25 cellular contexts compared by ENCODE assay signal in genomic region chr15:68445351-68445750, GRCh38.
"Had no signal": no experiment of that assay in that cellular context is flagged by ENCODE, and none has a peak within 500 bp of the region (broad histone marks: within the 10 kb centered on the region; RNA-seq: fewer than 3 reads in every experiment).

No MANE protein-coding gene starts in this region.

- H3K27ac Mint-ChIP-seq: activated naive CD4-positive, alpha-beta T cell treated with anti-CD3 and anti-CD28 coated beads, Interleukin-2, amount 50 U/mL, for 24 hours; activated naive CD8-positive, alpha-beta T cell treated with anti-CD3 and anti-CD28 coated beads, Interleukin-2, amount 50 U/mL, for 24 hours; activated T-helper 2 cell treated with anti-CD3 and anti-CD28 coated beads, Interferon-gamma antibody, Interleukin-2, Interleukin-4, amounts not matched to agents 10 μg/mL and 5 μg/mL and 100 μg/mL, durations not matched to agents 14 hours and 24 hours and 36 hours; immature natural killer cell; natural killer cell treated with Interleukin-12 subunit alpha and Interleukin-12 subunit beta and Interleukin-15 and Interleukin-18, amount 100 ng/mL, for 72 hours; T-helper 1 cell treated with Interleukin-12 subunit alpha and Interleukin-12 subunit beta and Interleukin-4 antibody, amounts not matched to agents 30 μg/mL and 1 μg/mL, for 36 hours had no signal

- H3K36me3 Mint-ChIP-seq: activated naive CD4-positive, alpha-beta T cell treated with anti-CD3 and anti-CD28 coated beads, Interleukin-2, amount 50 U/mL, for 24 hours; natural killer cell treated with Interleukin-12 subunit alpha and Interleukin-12 subunit beta and Interleukin-15 and Interleukin-18, amount 100 ng/mL, for 72 hours had no signal

- ATAC-seq: activated naive CD8-positive, alpha-beta T cell treated with anti-CD3 and anti-CD28 coated beads, Interleukin-2, amount 50 U/mL, for 24 hours; gastrocnemius medialis; left lung; lower lobe of right lung; mucosa of descending colon; natural killer cell treated with Interleukin-12 subunit alpha and Interleukin-12 subunit beta and Interleukin-15 and Interleukin-18, amount 100 ng/mL, for 72 hours; sciatic nerve; stimulated activated naive CD8-positive, alpha-beta T cell treated with anti-CD3 and anti-CD28 coated beads, Interleukin-15, Interleukin-2, amounts not matched to agents 100 U/mL and 50 U/mL, for 24 hours had no signal

- FAIRE-seq: bronchial epithelial cell, TTC549 had no signal

- H3K4me3 Mint-ChIP-seq: activated naive CD4-positive, alpha-beta T cell treated with anti-CD3 and anti-CD28 coated beads, Interleukin-2, amount 50 U/mL, for 24 hours; activated naive CD8-positive, alpha-beta T cell treated with anti-CD3 and anti-CD28 coated beads, Interleukin-2, amount 50 U/mL, for 24 hours; central memory CD8-positive, alpha-beta T cell; immature natural killer cell; natural killer cell treated with Interleukin-12 subunit alpha and Interleukin-12 subunit beta and Interleukin-15 and Interleukin-18, amount 100 ng/mL, for 72 hours; T-helper 1 cell treated with Interleukin-12 subunit alpha and Interleukin-12 subunit beta and Interleukin-4 antibody, amounts not matched to agents 30 μg/mL and 1 μg/mL, for 36 hours had no signal

- H3K4me1 Mint-ChIP-seq: activated naive CD4-positive, alpha-beta T cell treated with anti-CD3 and anti-CD28 coated beads, Interleukin-2, amount 50 U/mL, for 24 hours; activated naive CD8-positive, alpha-beta T cell treated with anti-CD3 and anti-CD28 coated beads, Interleukin-2, amount 50 U/mL, for 24 hours; central memory CD8-positive, alpha-beta T cell; immature natural killer cell had no signal

- H3K9me3 Mint-ChIP-seq: activated naive CD4-positive, alpha-beta T cell treated with anti-CD3 and anti-CD28 coated beads, Interleukin-2, amount 50 U/mL, for 24 hours; activated naive CD8-positive, alpha-beta T cell treated with anti-CD3 and anti-CD28 coated beads, Interleukin-2, amount 50 U/mL, for 24 hours; activated T-helper 2 cell treated with anti-CD3 and anti-CD28 coated beads, Interferon-gamma antibody, Interleukin-2, Interleukin-4, amounts not matched to agents 10 μg/mL and 5 μg/mL and 100 μg/mL, durations not matched to agents 14 hours and 24 hours and 36 hours; central memory CD8-positive, alpha-beta T cell; immature natural killer cell; natural killer cell treated with Interleukin-12 subunit alpha and Interleukin-12 subunit beta and Interleukin-15 and Interleukin-18, amount 100 ng/mL, for 72 hours; T-helper 1 cell treated with Interleukin-12 subunit alpha and Interleukin-12 subunit beta and Interleukin-4 antibody, amounts not matched to agents 30 μg/mL and 1 μg/mL, for 36 hours had no signal

- DNase-seq: activated CD4-positive, alpha-beta T cell treated with anti-CD3 and anti-CD28 coated beads for 4 hours; activated CD4-positive, alpha-beta T cell treated with anti-CD3 and anti-CD28 coated beads, Interleukin-2, amount 50 U/mL, for 4 hours; activated naive CD8-positive, alpha-beta T cell treated with anti-CD3 and anti-CD28 coated beads, Interleukin-2, amount 50 U/mL, for 24 hours; activated T-cell treated with anti-CD3 and anti-CD28 coated beads, Interleukin-2, amount 50 U/mL, for 48 hours; effector CD8-positive, alpha-beta T cell; gastrocnemius medialis; immature natural killer cell; kidney glomerular epithelial cell; left lung; lower lobe of right lung; mucosa of descending colon; stimulated activated CD4-positive, alpha-beta T cell treated with anti-CD3 and anti-CD28 coated beads, Interleukin-12 subunit alpha, Interleukin-12 subunit beta, amount 100 ng/mL, for 4 hours; stimulated activated CD4-positive, alpha-beta T cell treated with anti-CD3 and anti-CD28 coated beads, Interleukin-4, amount 100 ng/mL, for 1 hour; stimulated activated naive CD8-positive, alpha-beta T cell treated with anti-CD3 and anti-CD28 coated beads, Interleukin-15, Interleukin-2, amounts not matched to agents 100 U/mL and 50 U/mL, for 24 hours; SW 1271; T-helper 9 cell; uterus had no signal
